33 cellular contexts compared by ENCODE assay signal in the genomic region with DNA sequence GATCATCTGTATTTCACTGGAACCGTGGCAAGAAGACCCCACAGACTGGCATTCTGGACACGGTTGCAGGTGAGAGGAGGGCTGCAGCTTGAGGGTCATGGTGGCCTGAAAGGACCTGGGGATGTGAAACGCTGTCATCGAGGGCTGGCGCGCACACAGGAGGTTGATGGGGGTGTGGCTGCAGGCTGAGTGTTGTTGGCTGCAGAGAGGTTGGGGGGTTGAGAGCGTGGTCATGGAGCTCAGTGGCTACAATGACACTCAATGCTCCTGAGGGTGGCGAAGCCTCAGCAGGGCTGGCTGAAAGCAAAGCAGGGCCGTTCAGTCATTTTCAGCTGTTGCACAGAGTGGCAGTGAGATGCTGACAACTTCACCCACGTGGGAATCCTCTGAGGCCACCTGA. TPM values are rescaled to one million over a fixed set of nuclear protein-coding genes. Genes with fewer than 3 reads are reported as not detected.
A peak's percentile ranks its signal among the peaks of the same experiment; 100 is the strongest.
DNase-seq lines count a peak whose midpoint lies in the region; ATAC-seq and TF ChIP-seq lines count a peak whose summit lies in the region.
"Had no signal": no experiment of that assay in that cellular context is flagged by ENCODE, and none has a peak within 500 bp of the region (broad histone marks: within the 10 kb centered on the region; RNA-seq: fewer than 3 reads in every experiment).

No MANE protein-coding gene starts in this region.

- no peaks in the 10 kb centered on the region for H3K36me3 ChIP-seq in mammary epithelial cell (ENCODE audit: insufficient read depth, low read length)
- no peaks in the 10 kb centered on the region for H3K36me3 ChIP-seq in osteoblast (ENCODE audit: insufficient read depth, low read length)
- no peaks in the 10 kb centered on the region for H3K36me3 ChIP-seq in Peyer's patch
- H3K36me3 ChIP-seq: pancreas, uterus had no signal

- H3K27me3 ChIP-seq in mammary epithelial cell (ENCODE audit: insufficient read depth, low read length), result no peaks in the 10 kb centered on the region
- H3K27me3 ChIP-seq in osteoblast (ENCODE audit: insufficient read depth, low read length), result no peaks in the 10 kb centered on the region
- H3K27me3 ChIP-seq in Peyer's patch, result no peaks in the 10 kb centered on the region
- H3K27me3 ChIP-seq: testis, uterus had no signal

- TF ChIP-seq CTCF in mammary epithelial cell (conservative IDR thresholded peaks at IDR 0.05 in 1 of 2, IDR thresholded peaks at IDR 0.05 in 1 of 2; ENCODE audit: extremely low read depth in 1 of 2, insufficient read depth in 1 of 2, low read depth in 1 of 2, low read length in 2 of 2), result no peak
- TF ChIP-seq CTCF in osteoblast (IDR thresholded peaks at IDR 0.05; ENCODE audit: extremely low read depth, low read depth, low read length), result no peak
- no peak for TF ChIP-seq CTCF in Peyer's patch (IDR thresholded peaks at IDR 0.05)

- intact Hi-C loops in Right ventricle myocardium inferior (cut with DNase I) (loop anchor here (10.0 kb wide), 1 partner anchor 665 kb away; no protein-coding TSS in a partner anchor), cardiac septum (cut with DNase I) (loop anchor here (5.0 to 10.0 kb wide), 4 partner anchors 67 to 665 kb away; a partner anchor contains a TSS), mammary epithelial cell (cut with micrococcal nuclease) (loop anchor here (10.0 kb wide), 1 partner anchor 935 kb away; no protein-coding TSS in a partner anchor), left cardiac atrium (cut with DNase I) (loop anchor here in 1 of 2 donors (10.0 kb wide), 1 partner anchor 265 kb away; no protein-coding TSS in a partner anchor)

- H3K79me2 ChIP-seq in mammary epithelial cell (ENCODE audit: insufficient read depth, low read length) (no peaks in the 10 kb centered on the region), osteoblast (ENCODE audit: insufficient read depth, low read length) (no peaks in the 10 kb centered on the region)

- H4K20me1 ChIP-seq in mammary epithelial cell (ENCODE audit: insufficient read depth, low read length), result no peaks in the 10 kb centered on the region
- no peaks in the 10 kb centered on the region for H4K20me1 ChIP-seq in osteoblast (ENCODE audit: insufficient read depth, low read length)

- H3K9me3 ChIP-seq in mammary epithelial cell (replicated peaks; ENCODE audit: insufficient read depth, low read length), result peaks cover 4% of the 10 kb centered on the region
- H3K9me3 ChIP-seq in osteoblast (ENCODE audit: low read depth, low read length), result no peaks in the 10 kb centered on the region
- peaks cover 0 to 4% (median 0%) of the 10 kb centered on the region in 4 donors for H3K9me3 ChIP-seq in Peyer's patch
- H3K9me3 ChIP-seq: pancreas, testis, uterus had no signal

- H3K4me3 ChIP-seq in mammary epithelial cell (replicated peaks in 1 of 3; ENCODE audit: insufficient read depth in 1 of 3, low read depth in 2 of 3, low read length in 3 of 3) (no peak overlapping the region), osteoblast (ENCODE audit: insufficient read depth, low read length) (no peak overlapping the region), Peyer's patch (no peak overlapping the region)
- H3K4me3 ChIP-seq: pancreas, PC-9, smooth muscle cell, testis, uterus had no signal

- dilution Hi-C loops in mammary epithelial cell (cut with HindIII; ENCODE audit: low sequenced_read_pairs), result no loop called here

- no TSS peak for BruUV-seq in mammary epithelial cell (replicated peaks; lab: Mats Ljungman, UMichigan)

- CTCF ChIA-PET in mammary epithelial cell (lab: Charles Lee; ENCODE audit: low non-redundant PET), result no interaction called here

- ATAC-seq in Right ventricle myocardium inferior (peak; percentile 15), left cardiac atrium (peak; percentile 1 to 25)
- ATAC-seq: CD8-positive, alpha-beta T cell had no signal

- H2AFZ ChIP-seq in mammary epithelial cell (ENCODE audit: low read depth, low read length) (peak overlapping the region; percentile 42), osteoblast (ENCODE audit: low read length) (peak overlapping the region; percentile 9)
- H2AFZ ChIP-seq: PC-9 had no signal

- 43% methylated on average over 10 of the region's 10 CpGs for WGBS in mammary epithelial cell (ENCODE audit: low coverage, missing lambda C conversion rate)

- H3K4me1 ChIP-seq in mammary epithelial cell (ENCODE audit: insufficient read depth, low read length) (peaks cover 35% of the 10 kb centered on the region), osteoblast (ENCODE audit: insufficient read depth, low read length) (peaks cover 31% of the 10 kb centered on the region), Peyer's patch (peaks cover 0 to 10% (median 4%) of the 10 kb centered on the region in 4 donors)
- H3K4me1 ChIP-seq: testis, uterus had no signal

- DNase-seq in Right ventricle myocardium inferior (ENCODE audit: missing footprints) (no peak), cardiac septum (ENCODE audit: low spot score) (no peak), mammary epithelial cell (no peak), left cardiac atrium (no peak), osteoblast (ENCODE audit: insufficient read length, low spot score, missing footprints) (no peak), erythroblast (lab: John Stamatoyannopoulos, UW) (no peak), Peyer's patch (no peak), DMS 273 treated with DMSO at 0.1 percent for 48 hours (lab: John Stamatoyannopoulos, UW) (no peak)
- DNase-seq: 8988T; activated CD4-positive, alpha-beta T cell treated with anti-CD3 and anti-CD28 coated beads for 4 hours; AML-193; amygdala; CD8-positive, alpha-beta T cell; glutamatergic neuron; islet precursor cell; Karpas-422; NCI-H1417 treated with DMSO at 0.1 percent for 48 hours; NCI-H2081; NCI-H2227 treated with DMSO at 0.1 percent for 48 hours; NCI-H526 treated with DMSO at 0.1 percent for 48 hours; retina; stimulated activated CD4-positive, alpha-beta T cell treated with anti-CD3 and anti-CD28 coated beads, Interleukin-2, amount 100 ng/mL, for 24 hours; stimulated activated CD8-positive, alpha-beta memory T cell treated with anti-CD3 and anti-CD28 coated beads, Interleukin-4, amount 100 ng/mL, for 48 hours; SW 1271; testis; uterus had no signal

- peak overlapping the region; percentile 76 for H3K27ac ChIP-seq in mammary epithelial cell (ENCODE audit: insufficient read depth, low read depth, low read length)
- no peak overlapping the region for H3K27ac ChIP-seq in osteoblast (ENCODE audit: low read depth, low read length)
- no peak overlapping the region for H3K27ac ChIP-seq in Peyer's patch
- H3K27ac ChIP-seq: PC-9, testis, uterus had no signal

- H3K4me2 ChIP-seq in mammary epithelial cell (ENCODE audit: insufficient read depth, low read depth, low read length) (peak overlapping the region; percentile 60), osteoblast (ENCODE audit: insufficient read depth, low read length) (no peak overlapping the region)
- H3K4me2 ChIP-seq: PC-9, smooth muscle cell had no signal

- TF ChIP-seq POLR2A in erythroblast (IDR thresholded peaks at IDR 0.05; ENCODE audit: low read length) (no peak), Peyer's patch (IDR thresholded peaks at IDR 0.05) (no peak)

- in situ Hi-C loops in mammary epithelial cell (cut with MboI; ENCODE audit: low sequenced_read_pairs in 2 of 2), result no loop called here

- no peak overlapping the region for H3K9ac ChIP-seq in mammary epithelial cell (ENCODE audit: insufficient read depth, low read length)

RNA-seq across cellular contexts. Expression of a gene that starts 21.0 kb away (rescaled TPM):
- total RNA-seq in Right ventricle myocardium inferior, result 2.3 TPM
- total RNA-seq in cardiac septum, result 0.35 TPM
- not detected for total RNA-seq in mammary epithelial cell
- not detected for polyA plus RNA-seq in mammary epithelial cell
- polyA minus RNA-seq in mammary epithelial cell, result not detected
- not detected for total RNA-seq in left cardiac atrium
- under 0.01 and 0.29 TPM in 2 replicates for total RNA-seq in osteoblast
- not detected for total RNA-seq in Peyer's patch
- total RNA-seq: activated T-helper 2 cell treated with anti-CD3 and anti-CD28 coated beads, Interferon-gamma antibody, Interleukin-2, Interleukin-4, amounts not matched to agents 10 μg/mL and 5 μg/mL and 100 μg/mL, durations not matched to agents 14 hours and 24 hours and 36 hours; CD8-positive, alpha-beta T cell; H4; lung microvascular endothelial cell; PC-9 had no signal
- polyA plus RNA-seq: neural cell, pancreas, smooth muscle cell had no signal

RNA-seq across cellular contexts. Expression of a gene that starts 39.4 kb away (rescaled TPM):
- total RNA-seq in Right ventricle myocardium inferior (0.14 TPM), cardiac septum (0.38 TPM), mammary epithelial cell (under 1 TPM in 1 of 2 donors, not detected in 1; under 0.01 TPM), left cardiac atrium (under 1 TPM; 0.18 to 0.74 TPM), osteoblast (3.6 and 5.0 TPM in 2 replicates), Peyer's patch (under 1 TPM in 1 of 4 donors, not detected in 3; 0.28 TPM)
- not detected for polyA plus RNA-seq in mammary epithelial cell
- polyA minus RNA-seq in mammary epithelial cell, result not detected
- total RNA-seq: activated T-helper 2 cell treated with anti-CD3 and anti-CD28 coated beads, Interferon-gamma antibody, Interleukin-2, Interleukin-4, amounts not matched to agents 10 μg/mL and 5 μg/mL and 100 μg/mL, durations not matched to agents 14 hours and 24 hours and 36 hours; CD8-positive, alpha-beta T cell; PC-9 had no signal
- polyA plus RNA-seq: neural cell had no signal
